Comparison of ENCODE assay signal across 12 cellular contexts in the genomic region with DNA sequence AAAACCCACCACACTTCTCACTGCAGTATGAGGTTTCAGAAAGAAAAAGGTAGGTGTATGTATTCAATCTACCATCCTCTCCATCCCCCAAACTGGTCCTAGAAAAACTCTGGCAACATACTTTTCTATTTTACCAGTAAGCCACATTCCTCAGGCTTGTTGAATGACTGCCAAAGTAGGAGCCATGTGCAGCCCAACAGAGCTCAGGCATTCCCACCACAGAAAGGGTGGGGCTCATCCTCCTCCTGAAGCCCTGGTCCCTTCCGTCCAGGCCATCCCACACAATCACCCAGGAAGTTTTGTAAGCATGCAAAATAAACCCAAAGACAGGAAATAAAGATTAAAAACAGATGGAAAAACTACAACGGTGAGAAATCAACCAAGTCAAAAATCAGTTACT. TPM values are rescaled to one million over a fixed set of nuclear protein-coding genes. Genes with fewer than 3 reads are reported as not detected.
A peak's percentile ranks its signal among the peaks of the same experiment; 100 is the strongest.
DNase-seq lines count a peak whose midpoint lies in the region; ATAC-seq, FAIRE-seq and TF ChIP-seq lines count a peak whose summit lies in the region.
"Had no signal": no experiment of that assay in that cellular context is flagged by ENCODE, and none has a peak within 500 bp of the region (broad histone marks: within the 10 kb centered on the region; RNA-seq: fewer than 3 reads in every experiment).

No MANE protein-coding gene starts in this region.

- no peak overlapping the region for H3K4me2 ChIP-seq in IMR-90 (ENCODE audit: low read depth, low read length)
- H3K4me2 ChIP-seq in HepG2 (ENCODE audit: low read depth, low read length), result no peak overlapping the region

- no CpG with 5 or more reads among the region's 2 CpGs for WGBS in IMR-90 (ENCODE audit: extremely low coverage in 2 of 2, insufficient read length in 1 of 2), 2 experiments
- 95% methylated on average over 2 of the region's 2 CpGs for WGBS in HepG2 (ENCODE audit: low lambda C conversion rate)

- H3K27ac ChIP-seq in IMR-90 (ENCODE audit: insufficient read depth, low read length), result no peak overlapping the region
- H3K27ac ChIP-seq in HepG2 (ENCODE audit: extremely low read length, insufficient read depth, low read length), result no peak overlapping the region
- H3K27ac ChIP-seq: right lobe of liver had no signal

- TF ChIP-seq EP300 in HepG2 (IDR thresholded peaks at IDR 0.05; ENCODE audit: low read depth in 2 of 2, low read length in 2 of 2), result no peak
- TF ChIP-seq EP300 in HepG2 (CRISPR knock-in tag; IDR thresholded peaks at IDR 0.05; ENCODE audit: borderline replicate concordance), result no peak

- H3K14ac ChIP-seq in IMR-90 (replicated peaks; ENCODE audit: low read depth, low read length), result no peak overlapping the region

- intact Hi-C loops in IMR-90 (cut with micrococcal nuclease), result no loop called here
- intact Hi-C loops in HepG2 (cut with micrococcal nuclease; ENCODE audit: unreplicated experiment), result no loop called here
- intact Hi-C loops in Caco-2 (cut with micrococcal nuclease; ENCODE audit: unreplicated experiment), result no loop called here

- no peak for FAIRE-seq in HepG2 (lab: Jason Lieb, UNC)

- TF ChIP-seq CTCF in IMR-90 (conservative IDR thresholded peaks at IDR 0.05; ENCODE audit: low read depth, low read length), result no peak
- TF ChIP-seq CTCF in HepG2 (CRISPR knock-in tag; IDR thresholded peaks at IDR 0.05), result no peak
- no peak for TF ChIP-seq CTCF in progenitor cell of endocrine pancreas (IDR thresholded peaks at IDR 0.05; ENCODE audit: unreplicated experiment)
- no peak for TF ChIP-seq CTCF in Caco-2 (IDR thresholded peaks at IDR 0.05; ENCODE audit: insufficient read depth in 1 of 2, low read depth in 1 of 2, low read length in 1 of 2, severe bottlenecking in 1 of 2, unreplicated experiment in 1 of 2)

- H2AK9ac ChIP-seq in IMR-90 (replicated peaks; ENCODE audit: low read depth, low read length, poor library complexity), result no peak overlapping the region

- H3K9me1 ChIP-seq in IMR-90 (ENCODE audit: insufficient read depth, low read length), result peaks cover 34% of the 10 kb centered on the region

- H3K4me1 ChIP-seq in IMR-90 (ENCODE audit: control insufficient read depth, insufficient read depth, low read length) (peaks cover 24% of the 10 kb centered on the region), HepG2 (ENCODE audit: insufficient read depth, low read length) (peaks cover 37% of the 10 kb centered on the region), Caco-2 (no peaks in the 10 kb centered on the region)
- H3K4me1 ChIP-seq: right lobe of liver had no signal

- CTCF ChIA-PET in IMR-90 (lab: Yijun Ruan, JAX) (interaction anchor here (0.7 kb wide), 1 partner anchor 169 kb away, joined by 4 read pairs; no protein-coding TSS in a partner anchor), HepG2 (lab: Yijun Ruan, JAX; ENCODE audit: low intra/inter-chr PET ratio, low total read pairs) (no interaction called here), Caco-2 (lab: Charles Lee) (interaction anchor here (0.6 kb wide), 1 partner anchor 86 kb away, joined by 4 read pairs; no protein-coding TSS in a partner anchor)

- H3K27ac Mint-ChIP-seq in progenitor cell of endocrine pancreas, result no peak overlapping the region
- no peak overlapping the region for H3K27ac Mint-ChIP-seq in Caco-2 (ENCODE audit: unreplicated experiment)
- H3K27ac Mint-ChIP-seq: B cell had no signal

- no peak overlapping the region for H3K23ac ChIP-seq in IMR-90 (ENCODE audit: low read depth, low read length)

- peak overlapping the region in 1 of 2 experiments; percentile 76; a peak in 2 of 4 replicates for H4K8ac ChIP-seq in IMR-90 (ENCODE audit: low read depth in 2 of 2, low read length in 2 of 2)

- H4K91ac ChIP-seq in IMR-90 (ENCODE audit: insufficient read depth, low read depth, low read length), result no peak overlapping the region

- ATAC-seq in IMR-90 (ENCODE audit: low read depth) (peak; percentile 90), HepG2 (no peak)

- TF ChIP-seq RAD21 in IMR-90 (IDR thresholded peaks at IDR 0.05; ENCODE audit: low read length) (no peak), HepG2 (CRISPR knock-in tag; IDR thresholded peaks at IDR 0.05) (no peak)

- no peak overlapping the region for H2AK5ac ChIP-seq in IMR-90 (ENCODE audit: low read depth, low read length)

- H3K79me2 ChIP-seq in HepG2 (ENCODE audit: insufficient read depth, low read length), result no peaks in the 10 kb centered on the region

- TF ChIP-seq POLR2A in IMR-90 (IDR thresholded peaks at IDR 0.05; ENCODE audit: low read depth, low read length) (no peak), HepG2 (IDR thresholded peaks at IDR 0.05; ENCODE audit: insufficient read depth in 1 of 2, low read depth in 2 of 2, low read length in 2 of 2) (no peak)

- no peak overlapping the region for H3K18ac ChIP-seq in IMR-90 (ENCODE audit: low read depth, low read length)

- no peak overlapping the region for H3K4me3 ChIP-seq in IMR-90 (ENCODE audit: insufficient read depth, low read depth, low read length)
- no peak overlapping the region for H3K4me3 ChIP-seq in HepG2 (replicated peaks in 1 of 3; ENCODE audit: insufficient read depth in 1 of 3, low read depth in 2 of 3, low read length in 3 of 3)
- no peak overlapping the region for H3K4me3 ChIP-seq in Caco-2 (ENCODE audit: low read depth, low read length)
- H3K4me3 ChIP-seq: right lobe of liver had no signal

- in situ Hi-C loops in IMR-90 (cut with MboI; ENCODE audit: low sequenced_read_pairs), result no loop called here
- in situ Hi-C loops in HepG2 (cut with HindIII; ENCODE audit: extremely low pct_ligation_motif_present, low pct_unique_long_range_greater_than_20kb), result no loop called here

- BruUV-seq in IMR-90 (replicated peaks; lab: Mats Ljungman, UMichigan) (no TSS peak), HepG2 (replicated peaks; lab: Mats Ljungman, UMichigan) (no TSS peak), Caco-2 (replicated peaks; lab: Mats Ljungman, UMichigan) (no TSS peak)

- H3K27me3 Mint-ChIP-seq in progenitor cell of endocrine pancreas (no peaks in the 10 kb centered on the region), Caco-2 (ENCODE audit: insufficient read depth, unreplicated experiment) (no peaks in the 10 kb centered on the region)
- H3K27me3 Mint-ChIP-seq: B cell had no signal

- H3K4ac ChIP-seq in IMR-90 (ENCODE audit: low read depth, low read length), result no peak overlapping the region

- H2BK15ac ChIP-seq in IMR-90 (ENCODE audit: low read depth, low read length), result no peak overlapping the region

- no peak overlapping the region for H2BK5ac ChIP-seq in IMR-90 (ENCODE audit: low read depth, low read length, poor library complexity, severe bottlenecking)

- no peaks in the 10 kb centered on the region; the same call in 1 of the 2 replicates for H3K27me3 ChIP-seq in IMR-90 (ENCODE audit: control insufficient read depth, insufficient read depth, low read length)
- H3K27me3 ChIP-seq in HepG2 (ENCODE audit: control insufficient read depth in 1 of 2, insufficient read depth in 2 of 2, low read length in 2 of 2), result no peaks in the 10 kb centered on the region
- no peaks in the 10 kb centered on the region for H3K27me3 ChIP-seq in Caco-2 (replicated peaks; ENCODE audit: control insufficient read depth, insufficient read depth, low read length)
- H3K27me3 ChIP-seq: right lobe of liver had no signal

- H3K36me3 Mint-ChIP-seq in progenitor cell of endocrine pancreas (ENCODE audit: insufficient read depth), result peaks cover 12% of the 10 kb centered on the region
- peaks cover 13% of the 10 kb centered on the region for H3K36me3 Mint-ChIP-seq in Caco-2 (ENCODE audit: insufficient read depth, unreplicated experiment)

- H3K4me3 Mint-ChIP-seq in progenitor cell of endocrine pancreas (ENCODE audit: low read depth) (no peak overlapping the region), Caco-2 (ENCODE audit: unreplicated experiment) (no peak overlapping the region)
- H3K4me3 Mint-ChIP-seq: B cell had no signal

- POLR2A ChIA-PET in IMR-90 (lab: Charles Lee; ENCODE audit: unreplicated experiment), result no interaction called here
- POLR2A ChIA-PET in HepG2 (lab: Yijun Ruan, JAX), result no interaction called here
- POLR2A ChIA-PET in Caco-2 (lab: Charles Lee), result no interaction called here

- H4K20me1 ChIP-seq in IMR-90 (ENCODE audit: insufficient read depth, low read length) (peaks cover 36% of the 10 kb centered on the region), HepG2 (ENCODE audit: insufficient read depth, low read length) (no peaks in the 10 kb centered on the region)

- H3K9ac ChIP-seq in IMR-90 (ENCODE audit: low read depth, low read length) (no peak overlapping the region), HepG2 (ENCODE audit: insufficient read depth, low read depth, low read length) (no peak overlapping the region)

- peak; percentile 99 for DNase-seq in A172 (ENCODE audit: low spot score)
- peak; percentile 97 for DNase-seq in IMR-90
- peak; percentile 16 to 46 for DNase-seq in dermis microvascular lymphatic vessel endothelial cell (ENCODE audit: low read depth in 2 of 2)
- DNase-seq in HepG2 (ENCODE audit: low spot score), result peak; percentile 12
- DNase-seq in progenitor cell of endocrine pancreas (ENCODE audit: low spot score, unreplicated experiment), result no peak
- no peak for DNase-seq in cerebellar nuclear complex (lab: John Stamatoyannopoulos, UW)
- no peak for DNase-seq in NCI-H510A (lab: John Stamatoyannopoulos, UW)
- DNase-seq in Caco-2, result no peak
- DNase-seq: activated CD4-positive, alpha-beta T cell treated with anti-CD3 and anti-CD28 coated beads for 4 hours; NCI-H774; right lobe of liver had no signal

- no peaks in the 10 kb centered on the region for H3K9me3 Mint-ChIP-seq in progenitor cell of endocrine pancreas (ENCODE audit: low read depth)
- no peaks in the 10 kb centered on the region for H3K9me3 Mint-ChIP-seq in Caco-2 (ENCODE audit: unreplicated experiment)

- H3K56ac ChIP-seq in IMR-90 (ENCODE audit: extremely low read depth, insufficient read depth, low read length), result no peak overlapping the region

- H3K4me1 Mint-ChIP-seq in progenitor cell of endocrine pancreas (ENCODE audit: low read depth) (no peaks in the 10 kb centered on the region), Caco-2 (ENCODE audit: low read depth, unreplicated experiment) (peaks cover 1% of the 10 kb centered on the region)
- H3K4me1 Mint-ChIP-seq: B cell had no signal

- no peak overlapping the region for H4K5ac ChIP-seq in IMR-90 (ENCODE audit: low read depth, low read length)

- H3K79me1 ChIP-seq in IMR-90 (ENCODE audit: low read depth in 1 of 2, low read length in 2 of 2), result peaks cover 8 to 39% of the 10 kb centered on the region in 2 experiments; a peak in 3 of 4 replicates

- H3K36me3 ChIP-seq in IMR-90 (ENCODE audit: control insufficient read depth, insufficient read depth, low read length) (peaks cover 5% of the 10 kb centered on the region; the same call in 1 of the 2 replicates), HepG2 (replicated peaks in 1 of 2; ENCODE audit: control insufficient read depth in 1 of 2, insufficient read depth in 2 of 2, low read length in 2 of 2) (peaks cover 2 to 22% of the 10 kb centered on the region in 2 experiments; a peak in 3 of 5 replicates), Caco-2 (ENCODE audit: control insufficient read depth, insufficient read depth, low read length) (no peaks in the 10 kb centered on the region; the same call in 1 of the 2 replicates)
- H3K36me3 ChIP-seq: right lobe of liver had no signal

- no peak overlapping the region for H2AFZ ChIP-seq in IMR-90 (replicated peaks; ENCODE audit: low read length, poor library complexity)
- no peak overlapping the region for H2AFZ ChIP-seq in HepG2 (ENCODE audit: low read length)

- H2BK120ac ChIP-seq in IMR-90 (ENCODE audit: low read depth, low read length), result no peak overlapping the region

- dilution Hi-C loops in IMR-90 (cut with HindIII; ENCODE audit: low sequenced_read_pairs, unreplicated experiment), result no loop called here

- H2BK20ac ChIP-seq in IMR-90 (ENCODE audit: low read depth, low read length), result no peak overlapping the region

- no peaks in the 10 kb centered on the region for H3K9me3 ChIP-seq in IMR-90 (ENCODE audit: control insufficient read depth, insufficient read depth, low read length)
- H3K9me3 ChIP-seq in HepG2 (ENCODE audit: low read length), result no peaks in the 10 kb centered on the region
- H3K9me3 ChIP-seq in Caco-2, result no peaks in the 10 kb centered on the region
- H3K9me3 ChIP-seq: right lobe of liver had no signal

RNA-seq across cellular contexts. Expression of a gene that starts 57.2 kb away (rescaled TPM):
- 70.3 and 127 TPM in 2 replicates for total RNA-seq in A172 (2014; rRNA removed; shearing (Covaris generic))
- total RNA-seq in IMR-90 (2012; rRNA removed), result 40.9 and 41.7 TPM in 2 replicates
- polyA plus RNA-seq in IMR-90 (2012; rRNA removed), result 29.0 and 31.5 TPM in 2 replicates
- 27.7 and 28.1 TPM in 2 replicates for polyA plus RNA-seq in IMR-90 (2012; cell fraction: cytosol; rRNA removed)
- polyA plus RNA-seq in IMR-90 (2012; cell fraction: nucleus; rRNA removed; ENCODE audit: low replicate concordance), result 13.2 and 34.4 TPM in 2 replicates
- 29.8 and 41.1 TPM in 2 replicates for total RNA-seq in dermis microvascular lymphatic vessel endothelial cell
- total RNA-seq in HepG2 (2016; rRNA removed; fragmentation: Illumina TruSeq; extraction: Trizol), result 53.3 and 64.7 TPM in 2 replicates
- 47.7 and 50.1 TPM in 2 replicates for total RNA-seq in HepG2 (2016; cell fraction: cytosol; rRNA removed; fragmentation: Illumina TruSeq; extraction: Trizol; ENCODE audit: low read depth)
- 48.4 and 60.1 TPM in 2 replicates for total RNA-seq in HepG2 (2016; cell fraction: insoluble cytoplasmic fraction; rRNA removed; fragmentation: Illumina TruSeq; extraction: Trizol)
- total RNA-seq in HepG2 (2016; cell fraction: membrane; rRNA removed; fragmentation: Illumina TruSeq; extraction: Trizol), result 27.3 and 29.1 TPM in 2 replicates
- total RNA-seq in HepG2 (2016; cell fraction: nucleus; rRNA removed; fragmentation: Illumina TruSeq; extraction: Trizol), result 29.9 and 32.7 TPM in 2 replicates
- polyA plus RNA-seq in HepG2 (2011; rRNA removed), result 17.4 and 21.4 TPM in 2 replicates
- 10.9 and 20.1 TPM in 2 replicates for polyA plus RNA-seq in HepG2 (2011; cell fraction: cytosol; rRNA removed)
- polyA plus RNA-seq in HepG2 (2011; cell fraction: nucleus; rRNA removed), result 35.5 and 46.7 TPM in 2 replicates
- polyA plus RNA-seq in HepG2 (2012), result 10.5 and 17.0 TPM in 2 replicates
- polyA plus RNA-seq in HepG2 (2016; cell fraction: cytosol; fragmentation: Illumina TruSeq; extraction: Trizol; ENCODE audit: low read depth), result 8.6 and 11.6 TPM in 2 replicates
- 22.4 and 37.7 TPM in 2 replicates for polyA plus RNA-seq in HepG2 (2016; cell fraction: insoluble cytoplasmic fraction; fragmentation: Illumina TruSeq; extraction: Trizol; ENCODE audit: low read depth)
- 10.8 and 11.3 TPM in 2 replicates for polyA plus RNA-seq in HepG2 (2016; cell fraction: membrane; fragmentation: Illumina TruSeq; extraction: Trizol; ENCODE audit: low read depth)
- 31.9 and 32.8 TPM in 2 replicates for polyA plus RNA-seq in HepG2 (2016; cell fraction: nucleus; fragmentation: Illumina TruSeq; extraction: Trizol; ENCODE audit: insufficient read depth, low read depth)
- 26.5 and 51.4 TPM in 2 replicates for polyA minus RNA-seq in HepG2 (2011; rRNA and poly(A)+ RNA removed; ENCODE audit: low replicate concordance)
- polyA minus RNA-seq in HepG2 (2011; cell fraction: cytosol; rRNA and poly(A)+ RNA removed), result 24.4 and 27.0 TPM in 2 replicates
- polyA minus RNA-seq in HepG2 (2011; cell fraction: nucleus; rRNA and poly(A)+ RNA removed), result 22.9 and 27.4 TPM in 2 replicates
- total RNA-seq in progenitor cell of endocrine pancreas, result 49.8 and 50.6 TPM in 2 replicates
- 58.6 and 65.8 TPM in 2 replicates for total RNA-seq in Caco-2 (2022)

Comparison
In these comparisons a context has a peak if more than half of its experiments do, and no peak if none do; other contexts are left out.
1. DNase-seq: peak in A172 (single experiment), IMR-90 (single experiment), dermis microvascular lymphatic vessel endothelial cell (2 of 2) and HepG2 (single experiment); none in progenitor cell of endocrine pancreas (single experiment), cerebellar nuclear complex (0 of 2), NCI-H510A (single experiment) and Caco-2 (0 of 2).